1 cellular context compared by ENCODE assay signal in the genomic region with DNA sequence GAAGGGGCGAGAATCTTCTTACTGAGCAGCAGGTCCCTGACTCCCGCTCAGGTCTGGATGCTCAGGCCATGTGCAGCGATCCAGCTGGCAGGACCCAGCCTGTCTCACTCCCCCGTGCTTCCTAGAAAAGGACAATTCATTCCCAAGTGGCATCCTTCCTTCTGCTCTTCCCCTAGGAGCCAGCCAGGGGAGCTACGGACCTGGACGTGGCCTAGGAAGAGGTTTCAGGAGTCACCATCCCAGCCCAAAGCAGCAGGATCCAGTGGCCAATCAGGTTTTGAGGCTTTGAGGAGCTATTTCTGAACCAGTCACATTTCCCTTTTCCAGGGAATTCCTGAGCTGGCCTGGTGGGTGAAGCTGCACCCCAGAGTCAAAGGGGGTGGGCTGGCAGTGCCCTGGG.
TF ChIP-seq lines count a peak whose summit lies in the region.

No MANE protein-coding gene starts in this region.

TF ChIP-seq in HepG2, 621 proteins besides CTCF, POLR2A, EP300 and RAD21:
- no peak for TF ChIP-seq ZNF781 (CRISPR knock-in tag; IDR thresholded peaks at IDR 0.05; ENCODE audit: borderline replicate concordance, not compliant biosample characterization)
- no peak for TF ChIP-seq MAX (IDR thresholded peaks at IDR 0.05)
- TF ChIP-seq ZNF558 (CRISPR knock-in tag; IDR thresholded peaks at IDR 0.05; ENCODE audit: borderline replicate concordance) = no peak
- TF ChIP-seq, protein P1, sequence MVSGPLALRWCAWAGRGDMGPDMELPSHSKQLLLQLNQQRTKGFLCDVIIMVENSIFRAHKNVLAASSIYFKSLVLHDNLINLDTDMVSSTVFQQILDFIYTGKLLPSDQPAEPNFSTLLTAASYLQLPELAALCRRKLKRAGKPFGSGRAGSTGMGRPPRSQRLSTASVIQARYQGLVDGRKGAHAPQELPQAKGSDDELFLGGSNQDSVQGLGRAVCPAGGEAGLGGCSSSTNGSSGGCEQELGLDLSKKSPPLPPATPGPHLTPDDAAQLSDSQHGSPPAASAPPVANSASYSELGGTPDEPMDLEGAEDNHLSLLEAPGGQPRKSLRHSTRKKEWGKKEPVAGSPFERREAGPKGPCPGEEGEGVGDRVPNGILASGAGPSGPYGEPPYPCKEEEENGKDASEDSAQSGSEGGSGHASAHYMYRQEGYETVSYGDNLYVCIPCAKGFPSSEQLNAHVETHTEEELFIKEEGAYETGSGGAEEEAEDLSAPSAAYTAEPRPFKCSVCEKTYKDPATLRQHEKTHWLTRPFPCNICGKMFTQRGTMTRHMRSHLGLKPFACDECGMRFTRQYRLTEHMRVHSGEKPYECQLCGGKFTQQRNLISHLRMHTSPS (CRISPR knock-in tag; IDR thresholded peaks at IDR 0.05; ENCODE audit: low read depth) = no peak
- no peak for TF ChIP-seq MYC (CRISPR knock-in tag; IDR thresholded peaks at IDR 0.05; ENCODE audit: borderline replicate concordance)
- TF ChIP-seq, protein P2, sequence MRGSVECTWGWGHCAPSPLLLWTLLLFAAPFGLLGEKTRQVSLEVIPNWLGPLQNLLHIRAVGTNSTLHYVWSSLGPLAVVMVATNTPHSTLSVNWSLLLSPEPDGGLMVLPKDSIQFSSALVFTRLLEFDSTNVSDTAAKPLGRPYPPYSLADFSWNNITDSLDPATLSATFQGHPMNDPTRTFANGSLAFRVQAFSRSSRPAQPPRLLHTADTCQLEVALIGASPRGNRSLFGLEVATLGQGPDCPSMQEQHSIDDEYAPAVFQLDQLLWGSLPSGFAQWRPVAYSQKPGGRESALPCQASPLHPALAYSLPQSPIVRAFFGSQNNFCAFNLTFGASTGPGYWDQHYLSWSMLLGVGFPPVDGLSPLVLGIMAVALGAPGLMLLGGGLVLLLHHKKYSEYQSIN (CRISPR knock-in tag; IDR thresholded peaks at IDR 0.05; ENCODE audit: borderline replicate concordance) = no peak
- no peak for TF ChIP-seq YY1 (IDR thresholded peaks at IDR 0.05; ENCODE audit: insufficient read depth, insufficient replicate concordance, low read depth, low read length)
- TF ChIP-seq, protein P3, sequence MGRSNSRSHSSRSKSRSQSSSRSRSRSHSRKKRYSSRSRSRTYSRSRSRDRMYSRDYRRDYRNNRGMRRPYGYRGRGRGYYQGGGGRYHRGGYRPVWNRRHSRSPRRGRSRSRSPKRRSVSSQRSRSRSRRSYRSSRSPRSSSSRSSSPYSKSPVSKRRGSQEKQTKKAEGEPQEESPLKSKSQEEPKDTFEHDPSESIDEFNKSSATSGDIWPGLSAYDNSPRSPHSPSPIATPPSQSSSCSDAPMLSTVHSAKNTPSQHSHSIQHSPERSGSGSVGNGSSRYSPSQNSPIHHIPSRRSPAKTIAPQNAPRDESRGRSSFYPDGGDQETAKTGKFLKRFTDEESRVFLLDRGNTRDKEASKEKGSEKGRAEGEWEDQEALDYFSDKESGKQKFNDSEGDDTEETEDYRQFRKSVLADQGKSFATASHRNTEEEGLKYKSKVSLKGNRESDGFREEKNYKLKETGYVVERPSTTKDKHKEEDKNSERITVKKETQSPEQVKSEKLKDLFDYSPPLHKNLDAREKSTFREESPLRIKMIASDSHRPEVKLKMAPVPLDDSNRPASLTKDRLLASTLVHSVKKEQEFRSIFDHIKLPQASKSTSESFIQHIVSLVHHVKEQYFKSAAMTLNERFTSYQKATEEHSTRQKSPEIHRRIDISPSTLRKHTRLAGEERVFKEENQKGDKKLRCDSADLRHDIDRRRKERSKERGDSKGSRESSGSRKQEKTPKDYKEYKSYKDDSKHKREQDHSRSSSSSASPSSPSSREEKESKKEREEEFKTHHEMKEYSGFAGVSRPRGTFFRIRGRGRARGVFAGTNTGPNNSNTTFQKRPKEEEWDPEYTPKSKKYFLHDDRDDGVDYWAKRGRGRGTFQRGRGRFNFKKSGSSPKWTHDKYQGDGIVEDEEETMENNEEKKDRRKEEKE (IDR thresholded peaks at IDR 0.05) = no peak
- TF ChIP-seq, protein P4, sequence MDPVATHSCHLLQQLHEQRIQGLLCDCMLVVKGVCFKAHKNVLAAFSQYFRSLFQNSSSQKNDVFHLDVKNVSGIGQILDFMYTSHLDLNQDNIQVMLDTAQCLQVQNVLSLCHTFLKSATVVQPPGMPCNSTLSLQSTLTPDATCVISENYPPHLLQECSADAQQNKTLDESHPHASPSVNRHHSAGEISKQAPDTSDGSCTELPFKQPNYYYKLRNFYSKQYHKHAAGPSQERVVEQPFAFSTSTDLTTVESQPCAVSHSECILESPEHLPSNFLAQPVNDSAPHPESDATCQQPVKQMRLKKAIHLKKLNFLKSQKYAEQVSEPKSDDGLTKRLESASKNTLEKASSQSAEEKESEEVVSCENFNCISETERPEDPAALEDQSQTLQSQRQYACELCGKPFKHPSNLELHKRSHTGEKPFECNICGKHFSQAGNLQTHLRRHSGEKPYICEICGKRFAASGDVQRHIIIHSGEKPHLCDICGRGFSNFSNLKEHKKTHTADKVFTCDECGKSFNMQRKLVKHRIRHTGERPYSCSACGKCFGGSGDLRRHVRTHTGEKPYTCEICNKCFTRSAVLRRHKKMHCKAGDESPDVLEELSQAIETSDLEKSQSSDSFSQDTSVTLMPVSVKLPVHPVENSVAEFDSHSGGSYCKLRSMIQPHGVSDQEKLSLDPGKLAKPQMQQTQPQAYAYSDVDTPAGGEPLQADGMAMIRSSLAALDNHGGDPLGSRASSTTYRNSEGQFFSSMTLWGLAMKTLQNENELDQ (CRISPR knock-in tag; IDR thresholded peaks at IDR 0.05; ENCODE audit: borderline replicate concordance) = no peak
- no peak for TF ChIP-seq ZNF331 (CRISPR knock-in tag; IDR thresholded peaks at IDR 0.05)
- no peak for TF ChIP-seq ZNF619 (CRISPR knock-in tag; IDR thresholded peaks at IDR 0.05)
- no peak for TF ChIP-seq ZBTB46 (CRISPR knock-in tag; IDR thresholded peaks at IDR 0.05; ENCODE audit: borderline replicate concordance)
- TF ChIP-seq ZNF446 (CRISPR knock-in tag; IDR thresholded peaks at IDR 0.05) = no peak
- no peak for TF ChIP-seq ZFP82 (CRISPR knock-in tag; IDR thresholded peaks at IDR 0.05; ENCODE audit: borderline replicate concordance)
